8 cellular contexts compared by ENCODE assay signal in genomic region chr9:117783828-117784227, GRCh38.
DNase-seq lines count a peak whose midpoint lies in the region; ATAC-seq and TF ChIP-seq lines count a peak whose summit lies in the region.

No MANE protein-coding gene starts in this region.

- peak overlapping the region; percentile 57 for H3K27ac ChIP-seq in BLaER1
- H3K27ac ChIP-seq in mesenchymal stem cell (ENCODE audit: low read length, poor library complexity, severe bottlenecking), result no peak overlapping the region

- peak overlapping the region in 1 of 2 experiments; percentile 30 for H3K4ac ChIP-seq in mesenchymal stem cell (ENCODE audit: low read depth in 1 of 2, low read length in 2 of 2)

- H3K79me1 ChIP-seq in mesenchymal stem cell (replicated peaks; ENCODE audit: low read length, poor library complexity, severe bottlenecking), result no peaks in the 10 kb centered on the region

- H4K8ac ChIP-seq in mesenchymal stem cell (ENCODE audit: low read length), result peak overlapping the region; percentile 5

- H2AFZ ChIP-seq in mesenchymal stem cell (ENCODE audit: low read depth, low read length), result no peak overlapping the region

- H3K4me1 ChIP-seq in BLaER1 (peaks cover 23% of the 10 kb centered on the region), mesenchymal stem cell (ENCODE audit: control insufficient read depth, insufficient read depth, low read depth, low read length) (peaks cover 1% of the 10 kb centered on the region)

- H3K18ac ChIP-seq in mesenchymal stem cell (ENCODE audit: low read depth in 1 of 2, low read length in 2 of 2), result no peak overlapping the region

- H3K9me3 Mint-ChIP-seq in activated B cell treated with CpG ODN at 0.5 μM for 24 hours, result no peaks in the 10 kb centered on the region

- DNase-seq in activated B cell treated with CpG ODN at 0.5 μM for 24 hours (no peak), mesenchymal stem cell (no peak), amniotic stem cell (lab: John Stamatoyannopoulos, UW) (no peak), NCI-H2227 treated with DMSO at 0.1 percent for 48 hours (lab: John Stamatoyannopoulos, UW) (no peak), NCI-H2171 treated with DMSO at 0.1 percent for 48 hours (lab: John Stamatoyannopoulos, UW) (no peak)

- POLR2A ChIA-PET in activated B cell treated with CpG ODN at 0.5 μM for 24 hours (lab: Charles Lee), result interaction anchor here (1.0 kb wide), 1 partner anchor 80 kb away, joined by 3 read pairs; the partner anchor contains the start of gene TLR4

- H4K91ac ChIP-seq in mesenchymal stem cell (ENCODE audit: low read length), result no peak overlapping the region

- no peaks in the 10 kb centered on the region for H3K4me1 Mint-ChIP-seq in activated B cell treated with CpG ODN at 0.5 μM for 24 hours

- H3K4me3 ChIP-seq in BLaER1 (peak overlapping the region; percentile 59; the same call in 1 of the 2 replicates), mesenchymal stem cell (ENCODE audit: insufficient read depth in 1 of 2, low read depth in 1 of 2, low read length in 2 of 2) (peak overlapping the region in 1 of 2 experiments; percentile 82)

- H2BK5ac ChIP-seq in mesenchymal stem cell (ENCODE audit: low read depth, low read length, poor library complexity, severe bottlenecking), result no peak overlapping the region

- no peaks in the 10 kb centered on the region for H3K27me3 Mint-ChIP-seq in activated B cell treated with CpG ODN at 0.5 μM for 24 hours

- intact Hi-C loops in activated B cell treated with CpG ODN at 0.5 μM for 24 hours (cut with micrococcal nuclease), result loop anchor here (1.0 to 5.0 kb wide), 5 partner anchors 42 to 153 kb away; partner anchors contain the start of gene TLR4

- no peak overlapping the region for H3K14ac ChIP-seq in mesenchymal stem cell (ENCODE audit: low read length in 2 of 2)

- no peak overlapping the region for H3K23ac ChIP-seq in mesenchymal stem cell (ENCODE audit: low read length in 2 of 2)

- no peak overlapping the region for H2BK12ac ChIP-seq in mesenchymal stem cell (ENCODE audit: low read length in 2 of 2)

- H3K27ac Mint-ChIP-seq in activated B cell treated with CpG ODN at 0.5 μM for 24 hours, result no peak overlapping the region

- H3K36me3 ChIP-seq in BLaER1 (no peaks in the 10 kb centered on the region), mesenchymal stem cell (ENCODE audit: control insufficient read depth in 1 of 2, insufficient read depth in 2 of 2, low read depth in 1 of 2, low read length in 2 of 2) (no peaks in the 10 kb centered on the region)

- ATAC-seq in GM19043 (IDR thresholded peaks at IDR 0.05; ENCODE audit: low read depth, unreplicated experiment), result peak; percentile 80
- ATAC-seq in HG03095 (IDR thresholded peaks at IDR 0.05; ENCODE audit: unreplicated experiment), result peak; percentile 83
- peak; percentile 82 for ATAC-seq in activated B cell treated with CpG ODN at 0.5 μM for 24 hours (ENCODE audit: low read depth)

- H3K9me3 ChIP-seq in BLaER1, result no peaks in the 10 kb centered on the region
- no peaks in the 10 kb centered on the region for H3K9me3 ChIP-seq in mesenchymal stem cell (ENCODE audit: control insufficient read depth, low read length)

- CTCF ChIA-PET in activated B cell treated with CpG ODN at 0.5 μM for 24 hours (lab: Charles Lee), result no interaction called here

- no peak overlapping the region for H2BK120ac ChIP-seq in mesenchymal stem cell (ENCODE audit: low read depth, low read length)

- H4K20me1 ChIP-seq in BLaER1, result no peaks in the 10 kb centered on the region

- H2AK5ac ChIP-seq in mesenchymal stem cell (ENCODE audit: low read length, severe bottlenecking), result no peak overlapping the region

- H3K27me3 ChIP-seq in BLaER1 (no peaks in the 10 kb centered on the region), mesenchymal stem cell (ENCODE audit: control insufficient read depth in 1 of 2, insufficient read depth in 1 of 2, low read length in 2 of 2) (peaks cover 0 to 6% of the 10 kb centered on the region in 2 experiments)

- no peak for TF ChIP-seq CTCF in activated B cell treated with CpG ODN at 0.5 μM for 24 hours (IDR thresholded peaks at IDR 0.05)

- 89% methylated on average over 1 of the region's 1 CpG for WGBS in mesenchymal stem cell

- H3K36me3 Mint-ChIP-seq in activated B cell treated with CpG ODN at 0.5 μM for 24 hours (ENCODE audit: low read depth), result no peaks in the 10 kb centered on the region

- H3K4me3 Mint-ChIP-seq in activated B cell treated with CpG ODN at 0.5 μM for 24 hours, result no peak overlapping the region

- peak overlapping the region; percentile 82 for H3K4me2 ChIP-seq in BLaER1
- H3K4me2 ChIP-seq in mesenchymal stem cell (ENCODE audit: low read length, poor library complexity, severe bottlenecking), result no peak overlapping the region

- H3K9ac ChIP-seq in BLaER1 (no peak overlapping the region), mesenchymal stem cell (ENCODE audit: low read length) (peak overlapping the region; percentile 86)

- H2BK15ac ChIP-seq in mesenchymal stem cell (ENCODE audit: low read depth, poor library complexity, severe bottlenecking), result no peak overlapping the region
